ENCODE assay signal across 25 cellular contexts in the genomic region with DNA sequence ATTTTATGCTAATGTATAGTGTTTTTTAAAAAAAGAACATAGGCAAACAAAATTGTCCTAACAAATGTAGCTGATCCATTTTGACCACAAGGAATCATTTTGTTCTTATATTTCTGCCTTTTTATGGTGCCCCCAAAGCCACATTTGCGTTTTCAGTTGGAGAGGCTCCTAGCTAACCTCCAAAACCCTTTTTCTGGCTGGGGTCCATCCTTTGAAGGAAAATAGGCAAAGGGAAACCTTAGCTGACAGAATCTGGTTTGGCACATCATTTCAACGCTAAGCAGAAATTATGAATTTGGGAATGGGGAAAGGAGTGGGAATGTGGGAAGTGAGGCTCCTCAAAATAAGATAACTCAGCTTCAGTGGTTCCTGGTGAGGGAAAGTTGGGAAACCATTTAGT.
"Had no signal": no experiment of that assay in that cellular context is flagged by ENCODE, and none has a peak within 500 bp of the region (broad histone marks: within the 10 kb centered on the region; RNA-seq: fewer than 3 reads in every experiment).

No MANE protein-coding gene starts in this region.

- ATAC-seq: effector memory CD8-positive, alpha-beta T cell; esophagus mucosa; foreskin keratinocyte; gastrocnemius medialis; gastroesophageal sphincter; heart left ventricle; heart right ventricle had no signal

- H3K9me3 ChIP-seq: colonic mucosa, esophagus muscularis mucosa, esophagus squamous epithelium, gastrocnemius medialis, gastroesophageal sphincter had no signal

- H3K27ac ChIP-seq: colonic mucosa, coronary artery, dorsolateral prefrontal cortex, epithelial cell of prostate, esophagus muscularis mucosa, esophagus squamous epithelium, foreskin keratinocyte, gastrocnemius medialis, gastroesophageal sphincter, heart left ventricle, heart right ventricle had no signal

- DNase-seq: colonic mucosa; cortex of kidney; dermis blood vessel endothelial cell; dorsolateral prefrontal cortex; effector CD4-positive, alpha-beta T cell; effector CD8-positive, alpha-beta T cell; effector memory CD4-positive, alpha-beta T cell; effector memory CD8-positive, alpha-beta T cell; endodermal cell; erythroblast; esophagus squamous epithelium; foreskin fibroblast; foreskin keratinocyte; foreskin melanocyte; gastrocnemius medialis; glutamatergic neuron; head of caudate nucleus; heart left ventricle; heart right ventricle had no signal

- H3K4me3 Mint-ChIP-seq: dendritic cell treated with granulocyte-macrophage colony-stimulating factor and Interleukin-4, amounts not matched to agents 40 ng/mL and 50 ng/mL, for 4 days; effector memory CD8-positive, alpha-beta T cell; endodermal cell had no signal

- H3K27me3 ChIP-seq: colonic mucosa, esophagus muscularis mucosa, foreskin keratinocyte, gastrocnemius medialis, heart left ventricle had no signal

- H3K4me3 ChIP-seq: colonic mucosa, coronary artery, dorsolateral prefrontal cortex, esophagus muscularis mucosa, esophagus squamous epithelium, gastrocnemius medialis, gastroesophageal sphincter, heart left ventricle, heart right ventricle had no signal

- H3K4me1 ChIP-seq: colonic mucosa, esophagus squamous epithelium, gastrocnemius medialis, gastroesophageal sphincter, heart left ventricle, heart right ventricle had no signal

- H3K27ac Mint-ChIP-seq: dendritic cell treated with granulocyte-macrophage colony-stimulating factor and Interleukin-4, amounts not matched to agents 40 ng/mL and 50 ng/mL, for 4 days; effector memory CD8-positive, alpha-beta T cell; endodermal cell had no signal

- H3K9me3 Mint-ChIP-seq: dendritic cell treated with granulocyte-macrophage colony-stimulating factor and Interleukin-4, amounts not matched to agents 40 ng/mL and 50 ng/mL, for 4 days; effector memory CD8-positive, alpha-beta T cell had no signal

- H3K36me3 ChIP-seq: colonic mucosa, esophagus muscularis mucosa, esophagus squamous epithelium, gastrocnemius medialis, gastroesophageal sphincter, heart left ventricle, heart right ventricle had no signal
